ENCODE assay signal across 24 cellular contexts in genomic region chr13:112845511-112846144, GRCh38.
DNase-seq lines count a peak whose midpoint lies in the region; ATAC-seq, FAIRE-seq and TF ChIP-seq lines count a peak whose summit lies in the region.
"Had no signal": no experiment of that assay in that cellular context is flagged by ENCODE, and none has a peak within 500 bp of the region (broad histone marks: within the 10 kb centered on the region; RNA-seq: fewer than 3 reads in every experiment).

No MANE protein-coding gene starts in this region.

- H3K27me3 Mint-ChIP-seq in glutamatergic neuron (ENCODE audit: unreplicated experiment), result peaks cover 7% of the 10 kb centered on the region
- peaks cover 2% of the 10 kb centered on the region for H3K27me3 Mint-ChIP-seq in nephron progenitor cell (ENCODE audit: low read depth, poor library complexity)
- H3K27me3 Mint-ChIP-seq: CD4-positive, CD25-positive, alpha-beta regulatory T cell; CD8-positive, alpha-beta memory T cell; IgD-negative memory B cell had no signal

- no peaks in the 10 kb centered on the region for H3K9me1 ChIP-seq in K562 (ENCODE audit: control insufficient read depth, insufficient read depth, low read length)

- H3K36me3 Mint-ChIP-seq in glutamatergic neuron (ENCODE audit: unreplicated experiment), result peaks cover 18% of the 10 kb centered on the region
- peaks cover 71% of the 10 kb centered on the region for H3K36me3 Mint-ChIP-seq in nephron progenitor cell (ENCODE audit: low read depth)

- H3K27ac Mint-ChIP-seq in glutamatergic neuron (ENCODE audit: unreplicated experiment) (peak overlapping the region; percentile 84), nephron progenitor cell (peak overlapping the region; percentile 34)
- H3K27ac Mint-ChIP-seq: CD4-positive, CD25-positive, alpha-beta regulatory T cell; CD8-positive, alpha-beta memory T cell; GM23338; H9; IgD-negative memory B cell had no signal

- TF ChIP-seq CTCF in K562 (IDR thresholded peaks at IDR 0.05 in 2 of 3, conservative IDR thresholded peaks at IDR 0.05 in 1 of 3; ENCODE audit: insufficient read depth in 2 of 3, low read depth in 1 of 3, low read length in 3 of 3) (no peak), glutamatergic neuron (IDR thresholded peaks at IDR 0.05; ENCODE audit: partially characterized antibody, unreplicated experiment) (no peak), nephron progenitor cell (IDR thresholded peaks at IDR 0.05) (no peak), smooth muscle cell (IDR thresholded peaks at IDR 0.05; ENCODE audit: borderline replicate concordance, insufficient read depth, poor library complexity, severe bottlenecking) (no peak)

- WGBS in K562 (ENCODE audit: insufficient coverage, low coverage, missing lambda C conversion rate), result 99% methylated on average over 16 of the region's 23 CpGs
- 95% methylated on average over 23 of the region's 23 CpGs for WGBS in smooth muscle cell (ENCODE audit: low lambda C conversion rate)

- H3K27me3 ChIP-seq in K562 (ENCODE audit: control insufficient read depth in 2 of 2, insufficient read depth in 2 of 2, low read length in 2 of 2) (no peaks in the 10 kb centered on the region), smooth muscle cell (ENCODE audit: low read depth) (no peaks in the 10 kb centered on the region)
- H3K27me3 ChIP-seq: BE2C had no signal

- H3K36me3 ChIP-seq in K562 (ENCODE audit: control insufficient read depth, insufficient read depth, low read length) (peaks cover 22% of the 10 kb centered on the region; the same call in 2 of the 3 replicates), smooth muscle cell (ENCODE audit: low read depth) (no peaks in the 10 kb centered on the region)

- TF ChIP-seq POLR2A in K562 (conservative IDR thresholded peaks at IDR 0.05), result no peak
- TF ChIP-seq POLR2A in GM12892 (IDR thresholded peaks at IDR 0.05; ENCODE audit: low read depth, low read length), result no peak

- DNase-seq in K562 (ENCODE audit: extremely low read depth in 1 of 4, low spot score in 3 of 4) (no peak), glutamatergic neuron (peak; percentile 52), nephron progenitor cell (no peak), urothelium cell line (ENCODE audit: low spot score) (no peak), GM12892 (ENCODE audit: insufficient read length) (no peak), activated gamma-delta T cell treated with Interleukin-2 at 50 U/mL for 16 hours (no peak), smooth muscle cell (lab: John Stamatoyannopoulos, UW; ENCODE audit: unreplicated experiment) (no peak)
- DNase-seq: ACHN; BE2C; C1 segment of cervical spinal cord; CD4-positive, CD25-positive, alpha-beta regulatory T cell; CD8-positive, alpha-beta memory T cell; COR-L47; DMS 273 treated with DMSO at 0.1 percent for 48 hours; DMS53; DND-41; EL; H9; KG1 had no signal

- H3K9me3 ChIP-seq in K562 (replicated peaks; ENCODE audit: control insufficient read depth, insufficient read depth, low read depth, low read length), result 0 out of 2 replicates have a peak, but pooled peaks cover 2% of the 10 kb centered on the region
- H3K9me3 ChIP-seq in smooth muscle cell (replicated peaks; ENCODE audit: low read depth), result no peaks in the 10 kb centered on the region

- in situ Hi-C loops in K562 (cut with MboI), result no loop called here

- H3K9me3 Mint-ChIP-seq in glutamatergic neuron (ENCODE audit: unreplicated experiment), result peaks cover 11% of the 10 kb centered on the region
- H3K9me3 Mint-ChIP-seq in nephron progenitor cell, result peaks cover 10% of the 10 kb centered on the region
- H3K9me3 Mint-ChIP-seq: CD8-positive, alpha-beta memory T cell; GM23338; IgD-negative memory B cell had no signal

- no peak overlapping the region for H2AFZ ChIP-seq in K562 (ENCODE audit: low read depth, low read length)
- H2AFZ ChIP-seq in smooth muscle cell (ENCODE audit: low read depth), result no peak overlapping the region
- H2AFZ ChIP-seq: GM23338 had no signal

- POLR2A ChIA-PET in K562 (lab: Yijun Ruan, JAX), result no interaction called here

- ATAC-seq in K562, result no peak
- ATAC-seq: GM23338, HepG2 had no signal

- intact Hi-C loops in K562 (cut with micrococcal nuclease), result no loop called here

- no peak for FAIRE-seq in K562 (lab: Jason Lieb, UNC)
- peak; percentile 5 for FAIRE-seq in urothelium cell line (lab: Jason Lieb, UNC)
- FAIRE-seq in GM12892 (lab: Jason Lieb, UNC), result no peak
- FAIRE-seq: A204.1, GM12891, HepG2 had no signal

- no peak for TF ChIP-seq RAD21 in K562 (CRISPR knock-in tag; conservative IDR thresholded peaks at IDR 0.05 in 1 of 2, IDR thresholded peaks at IDR 0.05 in 1 of 2)

- TF ChIP-seq EP300 in K562 (IDR thresholded peaks at IDR 0.05; ENCODE audit: low read length), result no peak

- H3K4me3 ChIP-seq in K562 (no peak overlapping the region), smooth muscle cell (no peak overlapping the region)
- H3K4me3 ChIP-seq: GM23338 had no signal

- BruUV-seq in K562 (replicated peaks; lab: Mats Ljungman, UMichigan), result no TSS peak

- no peak overlapping the region for H3K9ac ChIP-seq in K562 (ENCODE audit: insufficient read depth in 1 of 2, low read depth in 2 of 2, low read length in 2 of 2)
- no peak overlapping the region for H3K9ac ChIP-seq in smooth muscle cell (ENCODE audit: low read depth)

- H4K20me1 ChIP-seq in K562 (replicated peaks; ENCODE audit: control insufficient read depth, insufficient read depth, low read length), result no peaks in the 10 kb centered on the region
- H4K20me1 ChIP-seq in smooth muscle cell (ENCODE audit: low read depth), result no peaks in the 10 kb centered on the region

- H3K27ac ChIP-seq in K562 (ENCODE audit: extremely low read depth, low read depth, low read length), result no peak overlapping the region
- H3K27ac ChIP-seq in smooth muscle cell (ENCODE audit: low read depth), result no peak overlapping the region

- H3K4me1 ChIP-seq in K562 (replicated peaks in 1 of 2; ENCODE audit: control insufficient read depth in 2 of 2, insufficient read depth in 2 of 2, low read length in 2 of 2), result no peaks in the 10 kb centered on the region; a peak in 1 of 5 replicates
- no peaks in the 10 kb centered on the region for H3K4me1 ChIP-seq in smooth muscle cell (ENCODE audit: low read depth)

- peak overlapping the region; percentile 55 for H3K4me3 Mint-ChIP-seq in glutamatergic neuron (ENCODE audit: unreplicated experiment)
- H3K4me3 Mint-ChIP-seq in nephron progenitor cell, result no peak overlapping the region
- H3K4me3 Mint-ChIP-seq: CD4-positive, CD25-positive, alpha-beta regulatory T cell; CD8-positive, alpha-beta memory T cell; GM23338; H9 had no signal

- no peak overlapping the region for H3K4me2 ChIP-seq in K562 (ENCODE audit: insufficient read depth, low read length)
- H3K4me2 ChIP-seq in smooth muscle cell, result no peak overlapping the region
- H3K4me2 ChIP-seq: GM23338 had no signal

- H3F3A ChIP-seq in smooth muscle cell (ENCODE audit: low read depth), result no peaks in the 10 kb centered on the region

- H3K4me1 Mint-ChIP-seq in glutamatergic neuron (ENCODE audit: low read depth, unreplicated experiment), result peaks cover 30% of the 10 kb centered on the region
- H3K4me1 Mint-ChIP-seq in nephron progenitor cell, result peaks cover 39% of the 10 kb centered on the region
- H3K4me1 Mint-ChIP-seq: CD8-positive, alpha-beta memory T cell had no signal

- CTCF ChIA-PET in K562 (lab: Yijun Ruan, JAX; ENCODE audit: low intra/inter-chr PET ratio), result no interaction called here

- H3K79me2 ChIP-seq in K562 (ENCODE audit: control insufficient read depth, insufficient read depth, low read length) (no peaks in the 10 kb centered on the region), smooth muscle cell (ENCODE audit: low read depth) (no peaks in the 10 kb centered on the region)

TF ChIP-seq in K562, 482 proteins besides CTCF, POLR2A, EP300 and RAD21 (continues in another document):
- TF ChIP-seq, protein P1, sequence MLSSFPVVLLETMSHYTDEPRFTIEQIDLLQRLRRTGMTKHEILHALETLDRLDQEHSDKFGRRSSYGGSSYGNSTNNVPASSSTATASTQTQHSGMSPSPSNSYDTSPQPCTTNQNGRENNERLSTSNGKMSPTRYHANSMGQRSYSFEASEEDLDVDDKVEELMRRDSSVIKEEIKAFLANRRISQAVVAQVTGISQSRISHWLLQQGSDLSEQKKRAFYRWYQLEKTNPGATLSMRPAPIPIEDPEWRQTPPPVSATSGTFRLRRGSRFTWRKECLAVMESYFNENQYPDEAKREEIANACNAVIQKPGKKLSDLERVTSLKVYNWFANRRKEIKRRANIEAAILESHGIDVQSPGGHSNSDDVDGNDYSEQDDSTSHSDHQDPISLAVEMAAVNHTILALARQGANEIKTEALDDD (IDR thresholded peaks at IDR 0.05), result peak; percentile 86
- TF ChIP-seq STAG1 (CRISPR knock-in tag; IDR thresholded peaks at IDR 0.05; ENCODE audit: borderline replicate concordance) (no peak), CHD1 (IDR thresholded peaks at IDR 0.05; ENCODE audit: low read length) (no peak)
